Comparison of ENCODE assay signal across 2 cellular contexts in the genomic region with DNA sequence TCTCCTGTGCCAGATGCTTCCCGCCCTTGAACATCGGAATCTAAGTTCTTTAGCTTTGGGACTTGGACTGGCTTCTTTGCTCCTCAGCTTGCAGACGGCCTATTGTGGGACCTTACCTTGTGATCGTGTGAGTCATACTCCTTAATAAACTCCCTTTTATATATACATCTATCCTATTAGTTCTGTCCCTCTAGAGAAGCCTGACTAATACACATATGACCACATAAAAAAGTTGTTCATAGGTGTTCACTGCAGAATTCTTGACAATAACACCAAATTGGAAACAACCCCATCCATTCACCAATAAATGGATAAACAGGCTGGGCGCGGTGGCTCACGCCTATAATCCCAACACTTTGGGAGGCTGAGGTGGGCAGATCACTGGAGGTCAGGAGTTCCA. TPM values are rescaled to one million over a fixed set of nuclear protein-coding genes. Genes with fewer than 3 reads are reported as not detected.
"Had no signal": no experiment of that assay in that cellular context is flagged by ENCODE, and none has a peak within 500 bp of the region (broad histone marks: within the 10 kb centered on the region; RNA-seq: fewer than 3 reads in every experiment).

No MANE protein-coding gene starts in this region.

RNA-seq across cellular contexts. Expression of gene SLC2A14, which starts 37.4 kb away (rescaled TPM):
- total RNA-seq: cardiac muscle cell, SJSA1 had no signal
